Comparison of ENCODE assay signal across 15 cellular contexts in the genomic region with DNA sequence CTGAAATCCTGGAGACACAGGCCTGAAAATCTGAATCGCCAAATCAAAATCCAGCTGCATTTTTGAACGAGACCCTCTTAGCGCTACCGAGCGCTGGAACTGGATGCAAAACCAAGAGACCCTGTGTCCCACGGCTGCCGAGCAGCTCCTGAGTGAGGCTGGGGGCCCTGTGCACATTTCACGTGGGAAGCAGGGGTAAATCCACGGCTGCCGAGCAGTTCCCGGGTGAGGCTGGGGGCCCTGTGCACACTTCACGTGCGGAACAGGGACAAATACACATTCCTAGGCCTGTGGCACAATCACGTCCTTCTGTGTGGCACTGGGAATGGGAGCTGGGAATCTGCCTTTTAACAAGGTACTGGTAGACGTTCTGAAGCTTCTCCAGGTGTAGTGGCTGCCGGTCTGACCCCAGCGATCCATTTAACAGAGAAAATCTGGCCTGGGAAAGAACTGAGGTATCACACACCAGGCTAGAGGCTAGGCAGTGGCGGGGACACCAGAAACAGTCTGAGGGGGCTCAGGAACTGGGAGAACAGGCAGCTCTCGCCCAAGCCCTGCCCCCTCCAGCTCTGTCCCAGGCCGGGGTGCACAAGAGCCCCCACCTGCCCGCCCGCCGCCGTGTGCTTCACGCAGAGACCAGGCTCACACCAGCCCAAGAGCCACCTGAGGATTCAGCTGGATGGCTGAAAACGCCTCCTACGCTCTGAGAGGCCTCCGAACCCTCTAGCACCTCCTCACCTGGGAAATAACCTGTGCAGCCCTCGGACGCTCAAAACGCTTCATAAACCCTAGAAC. TPM values are rescaled to one million over a fixed set of nuclear protein-coding genes. Genes with fewer than 3 reads are reported as not detected.
DNase-seq lines count a peak whose midpoint lies in the region; ATAC-seq and TF ChIP-seq lines count a peak whose summit lies in the region.
"Had no signal": no experiment of that assay in that cellular context is flagged by ENCODE, and none has a peak within 500 bp of the region (broad histone marks: within the 10 kb centered on the region; RNA-seq: fewer than 3 reads in every experiment).

No MANE protein-coding gene starts in this region.

- TF ChIP-seq CTCF in natural killer cell (IDR thresholded peaks at IDR 0.05) (no peak), lower lobe of right lung (IDR thresholded peaks at IDR 0.05) (no peak), ovary (IDR thresholded peaks at IDR 0.05) (no peak), tibial artery (IDR thresholded peaks at IDR 0.05) (no peak), neural progenitor cell (IDR thresholded peaks at IDR 0.05) (no peak)

- H3K27ac Mint-ChIP-seq in natural killer cell treated with Interleukin-12 subunit alpha and Interleukin-12 subunit beta and Interleukin-15 and Interleukin-18, amount 100 ng/mL, for 72 hours, result no peak overlapping the region
- no peak overlapping the region for H3K27ac Mint-ChIP-seq in natural killer cell
- H3K27ac Mint-ChIP-seq in neural progenitor cell, result no peak overlapping the region
- H3K27ac Mint-ChIP-seq: CD14-positive monocyte; CD8-positive, alpha-beta T cell had no signal

- no peak overlapping the region for H3K4me3 Mint-ChIP-seq in natural killer cell treated with Interleukin-12 subunit alpha and Interleukin-12 subunit beta and Interleukin-15 and Interleukin-18, amount 100 ng/mL, for 72 hours
- no peak overlapping the region for H3K4me3 Mint-ChIP-seq in natural killer cell
- H3K4me3 Mint-ChIP-seq in neural progenitor cell, result no peak overlapping the region
- H3K4me3 Mint-ChIP-seq: CD14-positive monocyte; CD8-positive, alpha-beta T cell had no signal

- H3K27me3 Mint-ChIP-seq in natural killer cell treated with Interleukin-12 subunit alpha and Interleukin-12 subunit beta and Interleukin-15 and Interleukin-18, amount 100 ng/mL, for 72 hours, result no peaks in the 10 kb centered on the region
- no peaks in the 10 kb centered on the region for H3K27me3 Mint-ChIP-seq in natural killer cell (ENCODE audit: low read depth in 2 of 2)
- H3K27me3 Mint-ChIP-seq in neural progenitor cell (ENCODE audit: insufficient read depth, low read depth), result peaks cover 8% of the 10 kb centered on the region

- no peak overlapping the region for H2AFZ ChIP-seq in neural progenitor cell (replicated peaks)

- H3K79me2 ChIP-seq in neural progenitor cell (ENCODE audit: low read depth), result no peaks in the 10 kb centered on the region

- H3K36me3 ChIP-seq in lower lobe of right lung (no peaks in the 10 kb centered on the region), ovary (no peaks in the 10 kb centered on the region), tibial artery (peaks cover 0 to 36% (median 0%) of the 10 kb centered on the region in 3 donors), neural progenitor cell (no peaks in the 10 kb centered on the region)

- peak; percentile 32 for DNase-seq in natural killer cell treated with Interleukin-12 subunit alpha and Interleukin-12 subunit beta and Interleukin-15 and Interleukin-18, amount 100 ng/mL, for 72 hours (ENCODE audit: low spot score)
- DNase-seq in natural killer cell (no peak), lower lobe of right lung (peak; percentile 28), ovary (no peak), tibial artery (no peak), neural progenitor cell (ENCODE audit: low spot score) (no peak)
- DNase-seq: COR-L47, DND-41, GDM1 had no signal

- H3K27ac ChIP-seq in cingulate gyrus (ENCODE audit: low read depth, low read length) (peak overlapping the region; percentile 29), lower lobe of right lung (no peak overlapping the region), ovary (no peak overlapping the region), tibial artery (no peak overlapping the region), neural progenitor cell (no peak overlapping the region)
- H3K27ac ChIP-seq: A549, HL-60 had no signal

- H3K9me3 Mint-ChIP-seq in natural killer cell treated with Interleukin-12 subunit alpha and Interleukin-12 subunit beta and Interleukin-15 and Interleukin-18, amount 100 ng/mL, for 72 hours, result no peaks in the 10 kb centered on the region
- H3K9me3 Mint-ChIP-seq in natural killer cell (no peaks in the 10 kb centered on the region), neural progenitor cell (no peaks in the 10 kb centered on the region)
- H3K9me3 Mint-ChIP-seq: CD8-positive, alpha-beta T cell had no signal

- 79 to 85% (median 79%) methylated on average over 31 of the region's 31 CpGs for WGBS in ovary, 3 donors

- H3K4me1 Mint-ChIP-seq in natural killer cell treated with Interleukin-12 subunit alpha and Interleukin-12 subunit beta and Interleukin-15 and Interleukin-18, amount 100 ng/mL, for 72 hours (ENCODE audit: low read depth in 2 of 2), result no peaks in the 10 kb centered on the region
- no peaks in the 10 kb centered on the region for H3K4me1 Mint-ChIP-seq in natural killer cell
- peaks cover 20% of the 10 kb centered on the region for H3K4me1 Mint-ChIP-seq in neural progenitor cell
- H3K4me1 Mint-ChIP-seq: CD14-positive monocyte had no signal

- TF ChIP-seq EP300 in ovary (IDR thresholded peaks at IDR 0.05), result no peak

- intact Hi-C loops in natural killer cell (cut with micrococcal nuclease) (no loop called here), lower lobe of right lung (cut with DNase I) (no loop called here), ovary (cut with DNase I) (no loop called here), tibial artery (cut with DNase I; ENCODE audit: low total_unique reads) (no loop called here)

- H4K20me1 ChIP-seq in neural progenitor cell (ENCODE audit: low read depth), result no peaks in the 10 kb centered on the region

- no peaks in the 10 kb centered on the region for H3F3A ChIP-seq in neural progenitor cell (ENCODE audit: low read depth)

- H3K27me3 ChIP-seq in lower lobe of right lung (ENCODE audit: low read depth) (no peaks in the 10 kb centered on the region), ovary (no peaks in the 10 kb centered on the region), tibial artery (peaks cover 0 to 40% of the 10 kb centered on the region in 2 donors), neural progenitor cell (no peaks in the 10 kb centered on the region)

- no peak for TF ChIP-seq POLR2A in ovary (IDR thresholded peaks at IDR 0.05)

- no peak overlapping the region for H3K4me3 ChIP-seq in lower lobe of right lung
- H3K4me3 ChIP-seq in ovary, result no peak overlapping the region
- H3K4me3 ChIP-seq in tibial artery, result no peak overlapping the region
- no peak overlapping the region for H3K4me3 ChIP-seq in neural progenitor cell
- H3K4me3 ChIP-seq: A549 had no signal

- ATAC-seq in natural killer cell treated with Interleukin-12 subunit alpha and Interleukin-12 subunit beta and Interleukin-15 and Interleukin-18, amount 100 ng/mL, for 72 hours, result no peak
- ATAC-seq in natural killer cell, result no peak
- no peak for ATAC-seq in lower lobe of right lung
- ATAC-seq: CD8-positive, alpha-beta T cell; HCT116 had no signal

- no peaks in the 10 kb centered on the region for H3K36me3 Mint-ChIP-seq in natural killer cell treated with Interleukin-12 subunit alpha and Interleukin-12 subunit beta and Interleukin-15 and Interleukin-18, amount 100 ng/mL, for 72 hours
- H3K36me3 Mint-ChIP-seq in natural killer cell (no peaks in the 10 kb centered on the region), neural progenitor cell (peaks cover 2% of the 10 kb centered on the region)
- H3K36me3 Mint-ChIP-seq: CD14-positive monocyte; CD8-positive, alpha-beta T cell had no signal

- H3K4me2 ChIP-seq in neural progenitor cell, result no peak overlapping the region
- H3K4me2 ChIP-seq: A549 had no signal

- H3K9me3 ChIP-seq in lower lobe of right lung (no peaks in the 10 kb centered on the region), ovary (no peaks in the 10 kb centered on the region), tibial artery (no peaks in the 10 kb centered on the region), neural progenitor cell (ENCODE audit: low read depth) (no peaks in the 10 kb centered on the region)
- H3K9me3 ChIP-seq: A549 had no signal

- no peak overlapping the region for H3K9ac ChIP-seq in neural progenitor cell

- peaks cover 8% of the 10 kb centered on the region for H3K4me1 ChIP-seq in lower lobe of right lung
- H3K4me1 ChIP-seq in ovary (ENCODE audit: insufficient read depth), result peaks cover 2% of the 10 kb centered on the region
- H3K4me1 ChIP-seq in tibial artery, result no peaks in the 10 kb centered on the region
- peaks cover 17% of the 10 kb centered on the region for H3K4me1 ChIP-seq in neural progenitor cell
- H3K4me1 ChIP-seq: A549 had no signal

RNA-seq across cellular contexts. Expression of gene C2CD4C, which starts 11.0 kb away (rescaled TPM):
- total RNA-seq in natural killer cell treated with Interleukin-12 subunit alpha and Interleukin-12 subunit beta and Interleukin-15 and Interleukin-18, amount 100 ng/mL, for 72 hours, result not detected
- total RNA-seq in natural killer cell (not detected), lower lobe of right lung (2.2 TPM), ovary (1 to 10 TPM in 2 of 7 donors, under 1 TPM in 3, not detected in 2; 0.24 to 2.3 (median 0.55) TPM), neural progenitor cell (ENCODE audit: low replicate concordance) (2.3 and 18.6 TPM in 2 replicates)
- under 1 TPM in 1 of 2 donors, not detected in 1; 0.12 TPM for polyA plus RNA-seq in ovary
- total RNA-seq: CD8-positive, alpha-beta T cell had no signal
- polyA plus RNA-seq: CD14-positive monocyte had no signal

RNA-seq across cellular contexts. Expression of gene SHC2, which starts 40.9 kb away (rescaled TPM):
- under 1 TPM in 1 of 2 donors, not detected in 1; 0.67 TPM for total RNA-seq in natural killer cell treated with Interleukin-12 subunit alpha and Interleukin-12 subunit beta and Interleukin-15 and Interleukin-18, amount 100 ng/mL, for 72 hours
- total RNA-seq in natural killer cell, result under 1 TPM in 1 of 3 donors, not detected in 2; 0.75 TPM
- 24.0 TPM for total RNA-seq in lower lobe of right lung
- 10 to 100 TPM in 6 of 7 donors, 1 to 10 TPM in 1; 3.6 to 40.7 (median 23.0) TPM for total RNA-seq in ovary
- 10 to 100 TPM in 1 of 2 donors, under 1 TPM in 1; 0.62 to 15.4 TPM for polyA plus RNA-seq in ovary
- total RNA-seq in neural progenitor cell (ENCODE audit: low replicate concordance), result 3.2 and 15.9 TPM in 2 replicates
- polyA plus RNA-seq: CD14-positive monocyte had no signal

Comparison
In these comparisons a context has a peak if more than half of its experiments do, and no peak if none do; other contexts are left out.
1. DNase-seq: peak in natural killer cell treated with Interleukin-12 subunit alpha and Interleukin-12 subunit beta and Interleukin-15 and Interleukin-18, amount 100 ng/mL, for 72 hours (single experiment) and lower lobe of right lung (single experiment); none in natural killer cell (single experiment), ovary (0 of 5), tibial artery (0 of 2) and neural progenitor cell (single experiment).